In the genomic region with DNA sequence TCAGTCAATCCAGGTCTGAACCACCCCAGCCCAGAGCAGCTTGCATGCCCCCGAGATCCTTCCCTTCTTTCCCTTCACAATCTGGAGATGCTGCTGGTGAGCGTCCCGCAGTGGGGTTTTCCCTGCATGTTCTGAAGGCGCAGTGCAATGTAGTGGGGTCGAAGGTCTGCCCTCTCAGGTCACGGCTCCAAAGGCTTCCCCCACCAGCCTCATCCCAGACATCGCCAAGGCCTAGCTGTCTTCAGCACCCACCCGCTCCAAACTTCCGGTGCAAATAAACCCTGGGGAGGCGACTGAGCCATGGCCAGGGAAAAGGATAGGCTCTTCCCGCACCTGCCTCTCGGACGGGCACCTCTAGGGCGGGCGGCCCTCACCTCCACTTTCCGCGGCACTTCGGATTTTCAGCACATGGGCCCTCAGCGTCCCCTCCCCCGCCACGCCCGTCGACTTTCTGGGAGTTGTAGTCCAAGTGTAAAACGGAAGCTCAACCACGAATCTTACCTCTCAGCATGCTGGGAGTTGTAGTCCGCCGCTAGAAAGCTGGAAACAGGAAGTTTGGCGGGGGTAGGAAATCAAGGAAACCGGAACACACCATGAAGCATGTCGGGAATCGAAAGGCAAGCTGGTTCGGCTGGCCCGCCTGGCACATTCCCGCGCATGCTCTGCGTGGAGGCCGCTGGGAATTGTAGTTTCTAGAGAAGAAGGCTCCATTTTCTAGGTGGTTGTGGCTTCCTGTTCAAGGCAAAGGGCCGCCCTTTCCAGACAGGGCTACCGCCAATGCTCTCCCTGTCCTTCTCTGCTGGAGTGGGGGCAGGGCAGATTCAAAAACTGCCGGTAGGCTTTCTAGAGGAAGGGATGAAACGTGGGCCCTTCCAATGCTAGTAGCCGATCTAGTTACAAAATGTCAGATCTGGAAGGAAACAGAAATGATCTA, we compare ENCODE assay signal across 1 cellular context.
TF ChIP-seq lines count a peak whose summit lies in the region.

A gene (minus strand): TSS at position 410 of the 934 bp plus-strand sequence. CDS start 2,384 bp downstream, outside the sequence.

TF ChIP-seq in K562, 482 proteins besides CTCF, POLR2A, EP300 and RAD21 (continued from another document and continues in another):
- TF ChIP-seq, protein P1, sequence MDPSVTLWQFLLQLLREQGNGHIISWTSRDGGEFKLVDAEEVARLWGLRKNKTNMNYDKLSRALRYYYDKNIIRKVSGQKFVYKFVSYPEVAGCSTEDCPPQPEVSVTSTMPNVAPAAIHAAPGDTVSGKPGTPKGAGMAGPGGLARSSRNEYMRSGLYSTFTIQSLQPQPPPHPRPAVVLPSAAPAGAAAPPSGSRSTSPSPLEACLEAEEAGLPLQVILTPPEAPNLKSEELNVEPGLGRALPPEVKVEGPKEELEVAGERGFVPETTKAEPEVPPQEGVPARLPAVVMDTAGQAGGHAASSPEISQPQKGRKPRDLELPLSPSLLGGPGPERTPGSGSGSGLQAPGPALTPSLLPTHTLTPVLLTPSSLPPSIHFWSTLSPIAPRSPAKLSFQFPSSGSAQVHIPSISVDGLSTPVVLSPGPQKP (CRISPR knock-in tag; IDR thresholded peaks at IDR 0.05) = no peak
- TF ChIP-seq, protein P2, sequence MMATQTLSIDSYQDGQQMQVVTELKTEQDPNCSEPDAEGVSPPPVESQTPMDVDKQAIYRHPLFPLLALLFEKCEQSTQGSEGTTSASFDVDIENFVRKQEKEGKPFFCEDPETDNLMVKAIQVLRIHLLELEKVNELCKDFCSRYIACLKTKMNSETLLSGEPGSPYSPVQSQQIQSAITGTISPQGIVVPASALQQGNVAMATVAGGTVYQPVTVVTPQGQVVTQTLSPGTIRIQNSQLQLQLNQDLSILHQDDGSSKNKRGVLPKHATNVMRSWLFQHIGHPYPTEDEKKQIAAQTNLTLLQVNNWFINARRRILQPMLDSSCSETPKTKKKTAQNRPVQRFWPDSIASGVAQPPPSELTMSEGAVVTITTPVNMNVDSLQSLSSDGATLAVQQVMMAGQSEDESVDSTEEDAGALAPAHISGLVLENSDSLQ (IDR thresholded peaks at IDR 0.05) = peak; percentile 68; the same call in 1 of the 2 replicates
- TF ChIP-seq ZEB2 (IDR thresholded peaks at IDR 0.05) (peak; percentile 67; the same call in 1 of the 2 replicates), PTBP1 (IDR thresholded peaks at IDR 0.05; ENCODE audit: low read depth, low read length) (no peak), TRIM28 (IDR thresholded peaks at IDR 0.05) (peak; percentile 17; the same call in 1 of the 2 replicates), ELF1 (tag; IDR thresholded peaks at IDR 0.05) (peak; percentile 100), SMAD4 (CRISPR knock-in tag; conservative IDR thresholded peaks at IDR 0.05) (peak; percentile 17), ZNF133 (CRISPR knock-in tag; IDR thresholded peaks at IDR 0.05) (no peak), MYC (IDR thresholded peaks at IDR 0.05; ENCODE audit: low read depth, low read length) (peak; percentile 99), MYC (CRISPR knock-in tag; IDR thresholded peaks at IDR 0.05; ENCODE audit: borderline replicate concordance, low read depth) (peak; percentile 91; the same call in 1 of the 2 replicates), RUNX1 (IDR thresholded peaks at IDR 0.05; ENCODE audit: low read depth) (peak; percentile 21; the same call in 1 of the 2 replicates), CBX8 (IDR thresholded peaks at IDR 0.05; ENCODE audit: borderline replicate concordance, extremely low read depth, low read depth, low read length, poor library complexity, severe bottlenecking) (no peak), TAF7 (tag; IDR thresholded peaks at IDR 0.05) (no peak), RFX5 (IDR thresholded peaks at IDR 0.05; ENCODE audit: low read depth, low read length) (no peak), SMARCC2 (IDR thresholded peaks at IDR 0.05; ENCODE audit: low read depth) (no peak), HLTF (IDR thresholded peaks at IDR 0.05) (peak; percentile 82; the same call in 1 of the 2 replicates), ELF2 (CRISPR knock-in tag; IDR thresholded peaks at IDR 0.05) (peak; percentile 92), ZNF644 (tag; IDR thresholded peaks at IDR 0.05; ENCODE audit: low read depth) (peak; percentile 89), HDAC3 (IDR thresholded peaks at IDR 0.05; ENCODE audit: borderline replicate concordance, partially characterized antibody) (no peak), RAD51 (IDR thresholded peaks at IDR 0.05; ENCODE audit: borderline replicate concordance, low read depth) (no peak; the same call in 1 of the 2 replicates), ZNF785 (CRISPR knock-in tag; IDR thresholded peaks at IDR 0.05) (no peak), BMI1 (IDR thresholded peaks at IDR 0.05; ENCODE audit: low read length) (no peak), ZBTB17 (CRISPR knock-in tag; IDR thresholded peaks at IDR 0.05) (peak; percentile 97), NR1H2 (CRISPR knock-in tag; IDR thresholded peaks at IDR 0.05) (no peak), ZBTB8A (IDR thresholded peaks at IDR 0.05; ENCODE audit: partially characterized antibody) (no peak), PHB (CRISPR knock-in tag; IDR thresholded peaks at IDR 0.05) (no peak), MTF1 (CRISPR knock-in tag; IDR thresholded peaks at IDR 0.05; ENCODE audit: borderline replicate concordance) (no peak), MXI1 (IDR thresholded peaks at IDR 0.05; ENCODE audit: low read depth, low read length) (peak; percentile 95), EGR1 (conservative IDR thresholded peaks at IDR 0.05) (peak; percentile 78), TAF9B (IDR thresholded peaks at IDR 0.05; ENCODE audit: partially characterized antibody) (peak; percentile 38), STAT5B (CRISPR knock-in tag; IDR thresholded peaks at IDR 0.05) (no peak), ZNF175 (CRISPR knock-in tag; IDR thresholded peaks at IDR 0.05; ENCODE audit: low read depth) (peak; percentile 64; the same call in 1 of the 2 replicates)
- TF ChIP-seq, protein P3, sequence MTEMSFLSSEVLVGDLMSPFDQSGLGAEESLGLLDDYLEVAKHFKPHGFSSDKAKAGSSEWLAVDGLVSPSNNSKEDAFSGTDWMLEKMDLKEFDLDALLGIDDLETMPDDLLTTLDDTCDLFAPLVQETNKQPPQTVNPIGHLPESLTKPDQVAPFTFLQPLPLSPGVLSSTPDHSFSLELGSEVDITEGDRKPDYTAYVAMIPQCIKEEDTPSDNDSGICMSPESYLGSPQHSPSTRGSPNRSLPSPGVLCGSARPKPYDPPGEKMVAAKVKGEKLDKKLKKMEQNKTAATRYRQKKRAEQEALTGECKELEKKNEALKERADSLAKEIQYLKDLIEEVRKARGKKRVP (CRISPR knock-in tag; IDR thresholded peaks at IDR 0.05) = peak; percentile 58; the same call in 1 of the 2 replicates
- TF ChIP-seq, protein P4, sequence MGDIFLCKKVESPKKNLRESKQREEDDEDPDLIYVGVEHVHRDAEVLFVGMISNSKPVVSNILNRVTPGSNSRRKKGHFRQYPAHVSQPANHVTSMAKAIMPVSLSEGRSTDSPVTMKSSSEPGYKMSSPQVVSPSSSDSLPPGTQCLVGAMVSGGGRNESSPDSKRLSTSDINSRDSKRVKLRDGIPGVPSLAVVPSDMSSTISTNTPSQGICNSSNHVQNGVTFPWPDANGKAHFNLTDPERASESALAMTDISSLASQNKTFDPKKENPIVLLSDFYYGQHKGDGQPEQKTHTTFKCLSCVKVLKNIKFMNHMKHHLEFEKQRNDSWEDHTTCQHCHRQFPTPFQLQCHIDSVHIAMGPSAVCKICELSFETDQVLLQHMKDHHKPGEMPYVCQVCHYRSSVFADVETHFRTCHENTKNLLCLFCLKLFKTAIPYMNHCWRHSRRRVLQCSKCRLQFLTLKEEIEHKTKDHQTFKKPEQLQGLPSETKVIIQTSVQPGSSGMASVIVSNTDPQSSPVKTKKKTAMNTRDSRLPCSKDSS (IDR thresholded peaks at IDR 0.05; ENCODE audit: low read depth, partially characterized antibody) = no peak
- TF ChIP-seq, protein P5, sequence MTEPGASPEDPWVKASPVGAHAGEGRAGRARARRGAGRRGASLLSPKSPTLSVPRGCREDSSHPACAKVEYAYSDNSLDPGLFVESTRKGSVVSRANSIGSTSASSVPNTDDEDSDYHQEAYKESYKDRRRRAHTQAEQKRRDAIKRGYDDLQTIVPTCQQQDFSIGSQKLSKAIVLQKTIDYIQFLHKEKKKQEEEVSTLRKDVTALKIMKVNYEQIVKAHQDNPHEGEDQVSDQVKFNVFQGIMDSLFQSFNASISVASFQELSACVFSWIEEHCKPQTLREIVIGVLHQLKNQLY (CRISPR knock-in tag; conservative IDR thresholded peaks at IDR 0.05) = no peak
- TF ChIP-seq, protein P6, sequence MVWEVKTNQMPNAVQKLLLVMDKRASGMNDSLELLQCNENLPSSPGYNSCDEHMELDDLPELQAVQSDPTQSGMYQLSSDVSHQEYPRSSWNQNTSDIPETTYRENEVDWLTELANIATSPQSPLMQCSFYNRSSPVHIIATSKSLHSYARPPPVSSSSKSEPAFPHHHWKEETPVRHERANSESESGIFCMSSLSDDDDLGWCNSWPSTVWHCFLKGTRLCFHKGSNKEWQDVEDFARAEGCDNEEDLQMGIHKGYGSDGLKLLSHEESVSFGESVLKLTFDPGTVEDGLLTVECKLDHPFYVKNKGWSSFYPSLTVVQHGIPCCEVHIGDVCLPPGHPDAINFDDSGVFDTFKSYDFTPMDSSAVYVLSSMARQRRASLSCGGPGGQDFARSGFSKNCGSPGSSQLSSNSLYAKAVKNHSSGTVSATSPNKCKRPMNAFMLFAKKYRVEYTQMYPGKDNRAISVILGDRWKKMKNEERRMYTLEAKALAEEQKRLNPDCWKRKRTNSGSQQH (CRISPR knock-in tag; IDR thresholded peaks at IDR 0.05) = peak; percentile 52; the same call in 1 of the 2 replicates
- TF ChIP-seq, protein P7, sequence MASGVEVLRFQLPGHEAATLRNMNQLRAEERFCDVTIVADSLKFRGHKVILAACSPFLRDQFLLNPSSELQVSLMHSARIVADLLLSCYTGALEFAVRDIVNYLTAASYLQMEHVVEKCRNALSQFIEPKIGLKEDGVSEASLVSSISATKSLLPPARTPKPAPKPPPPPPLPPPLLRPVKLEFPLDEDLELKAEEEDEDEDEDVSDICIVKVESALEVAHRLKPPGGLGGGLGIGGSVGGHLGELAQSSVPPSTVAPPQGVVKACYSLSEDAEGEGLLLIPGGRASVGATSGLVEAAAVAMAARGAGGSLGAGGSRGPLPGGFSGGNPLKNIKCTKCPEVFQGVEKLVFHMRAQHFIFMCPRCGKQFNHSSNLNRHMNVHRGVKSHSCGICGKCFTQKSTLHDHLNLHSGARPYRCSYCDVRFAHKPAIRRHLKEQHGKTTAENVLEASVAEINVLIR (CRISPR knock-in tag; IDR thresholded peaks at IDR 0.05) = peak; percentile 57
- TF ChIP-seq, protein P8, sequence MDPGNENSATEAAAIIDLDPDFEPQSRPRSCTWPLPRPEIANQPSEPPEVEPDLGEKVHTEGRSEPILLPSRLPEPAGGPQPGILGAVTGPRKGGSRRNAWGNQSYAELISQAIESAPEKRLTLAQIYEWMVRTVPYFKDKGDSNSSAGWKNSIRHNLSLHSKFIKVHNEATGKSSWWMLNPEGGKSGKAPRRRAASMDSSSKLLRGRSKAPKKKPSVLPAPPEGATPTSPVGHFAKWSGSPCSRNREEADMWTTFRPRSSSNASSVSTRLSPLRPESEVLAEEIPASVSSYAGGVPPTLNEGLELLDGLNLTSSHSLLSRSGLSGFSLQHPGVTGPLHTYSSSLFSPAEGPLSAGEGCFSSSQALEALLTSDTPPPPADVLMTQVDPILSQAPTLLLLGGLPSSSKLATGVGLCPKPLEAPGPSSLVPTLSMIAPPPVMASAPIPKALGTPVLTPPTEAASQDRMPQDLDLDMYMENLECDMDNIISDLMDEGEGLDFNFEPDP (CRISPR knock-in tag; IDR thresholded peaks at IDR 0.05) = no peak
- TF ChIP-seq, protein P9, sequence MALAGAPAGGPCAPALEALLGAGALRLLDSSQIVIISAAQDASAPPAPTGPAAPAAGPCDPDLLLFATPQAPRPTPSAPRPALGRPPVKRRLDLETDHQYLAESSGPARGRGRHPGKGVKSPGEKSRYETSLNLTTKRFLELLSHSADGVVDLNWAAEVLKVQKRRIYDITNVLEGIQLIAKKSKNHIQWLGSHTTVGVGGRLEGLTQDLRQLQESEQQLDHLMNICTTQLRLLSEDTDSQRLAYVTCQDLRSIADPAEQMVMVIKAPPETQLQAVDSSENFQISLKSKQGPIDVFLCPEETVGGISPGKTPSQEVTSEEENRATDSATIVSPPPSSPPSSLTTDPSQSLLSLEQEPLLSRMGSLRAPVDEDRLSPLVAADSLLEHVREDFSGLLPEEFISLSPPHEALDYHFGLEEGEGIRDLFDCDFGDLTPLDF (CRISPR knock-in tag; IDR thresholded peaks at IDR 0.05) = no peak
- TF ChIP-seq, protein P10, sequence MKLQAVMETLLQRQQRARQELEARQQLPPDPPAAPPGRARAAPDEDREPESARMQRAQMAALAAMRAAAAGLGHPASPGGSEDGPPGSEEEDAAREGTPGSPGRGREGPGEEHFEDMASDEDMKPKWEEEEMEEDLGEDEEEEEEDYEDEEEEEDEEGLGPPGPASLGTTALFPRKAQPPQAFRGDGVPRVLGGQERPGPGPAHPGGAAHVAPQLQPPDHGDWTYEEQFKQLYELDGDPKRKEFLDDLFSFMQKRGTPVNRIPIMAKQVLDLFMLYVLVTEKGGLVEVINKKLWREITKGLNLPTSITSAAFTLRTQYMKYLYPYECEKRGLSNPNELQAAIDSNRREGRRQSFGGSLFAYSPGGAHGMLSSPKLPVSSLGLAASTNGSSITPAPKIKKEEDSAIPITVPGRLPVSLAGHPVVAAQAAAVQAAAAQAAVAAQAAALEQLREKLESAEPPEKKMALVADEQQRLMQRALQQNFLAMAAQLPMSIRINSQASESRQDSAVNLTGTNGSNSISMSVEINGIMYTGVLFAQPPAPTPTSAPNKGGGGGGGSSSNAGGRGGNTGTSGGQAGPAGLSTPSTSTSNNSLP (IDR thresholded peaks at IDR 0.05; ENCODE audit: borderline replicate concordance, low read depth, low read length) = peak; percentile 49; the same call in 1 of the 2 replicates
- TF ChIP-seq, protein P11, sequence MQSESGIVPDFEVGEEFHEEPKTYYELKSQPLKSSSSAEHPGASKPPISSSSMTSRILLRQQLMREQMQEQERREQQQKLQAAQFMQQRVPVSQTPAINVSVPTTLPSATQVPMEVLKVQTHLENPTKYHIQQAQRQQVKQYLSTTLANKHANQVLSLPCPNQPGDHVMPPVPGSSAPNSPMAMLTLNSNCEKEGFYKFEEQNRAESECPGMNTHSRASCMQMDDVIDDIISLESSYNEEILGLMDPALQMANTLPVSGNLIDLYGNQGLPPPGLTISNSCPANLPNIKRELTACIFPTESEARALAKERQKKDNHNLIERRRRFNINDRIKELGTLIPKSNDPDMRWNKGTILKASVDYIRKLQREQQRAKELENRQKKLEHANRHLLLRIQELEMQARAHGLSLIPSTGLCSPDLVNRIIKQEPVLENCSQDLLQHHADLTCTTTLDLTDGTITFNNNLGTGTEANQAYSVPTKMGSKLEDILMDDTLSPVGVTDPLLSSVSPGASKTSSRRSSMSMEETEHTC (IDR thresholded peaks at IDR 0.05) = no peak
